In the genomic region with DNA sequence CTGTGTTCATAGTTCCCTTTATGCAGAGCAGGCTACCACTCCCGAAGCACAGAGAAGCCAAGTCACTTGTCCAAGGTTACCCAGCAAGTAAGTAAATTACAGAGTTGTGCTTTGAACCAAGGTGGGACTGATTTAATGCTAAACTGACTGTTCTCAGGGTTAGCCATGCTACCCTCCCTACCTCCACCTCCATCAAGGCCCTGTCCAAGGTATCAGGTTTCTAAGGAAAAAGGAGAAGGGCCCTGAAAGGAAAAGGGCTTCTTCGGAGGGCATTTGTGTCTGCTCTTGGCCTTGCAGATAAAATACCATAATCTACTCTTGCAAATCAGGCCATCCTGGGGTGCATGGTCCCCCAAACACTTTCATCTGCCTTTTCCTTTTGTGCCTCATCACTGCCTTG, we compare ENCODE assay signal across 29 cellular contexts. TPM values are rescaled to one million over a fixed set of nuclear protein-coding genes. Genes with fewer than 3 reads are reported as not detected.
"Had no signal": no experiment of that assay in that cellular context is flagged by ENCODE, and none has a peak within 500 bp of the region (broad histone marks: within the 10 kb centered on the region; RNA-seq: fewer than 3 reads in every experiment).

No MANE protein-coding gene starts in this region.

- DNase-seq: dermis blood vessel endothelial cell; dorsolateral prefrontal cortex; effector CD4-positive, alpha-beta T cell; effector memory CD4-positive, alpha-beta T cell; erythroblast; esophagus squamous epithelium; foreskin fibroblast; foreskin melanocyte; gastrocnemius medialis; glutamatergic neuron; head of caudate nucleus; heart right ventricle; hippocampal formation; immature natural killer cell; islet precursor cell; kidney; kidney glomerular epithelial cell; left lung; left ventricle myocardium superior; lower lobe of right lung; mesenchymal stem cell; mucosa of descending colon; naive B cell; naive thymus-derived CD8-positive, alpha-beta T cell had no signal

- H3K27ac ChIP-seq: coronary artery, dorsolateral prefrontal cortex, epithelial cell of prostate, esophagus squamous epithelium, gastrocnemius medialis, heart right ventricle, left lung, lower lobe of right lung had no signal

- H3K4me3 ChIP-seq: coronary artery, dorsolateral prefrontal cortex, esophagus squamous epithelium, gastrocnemius medialis, heart right ventricle, left lung, lower lobe of right lung, mucosa of descending colon had no signal

- H3K4me1 Mint-ChIP-seq: immature natural killer cell, naive B cell had no signal

- H3K27me3 ChIP-seq: dorsolateral prefrontal cortex, gastrocnemius medialis, heart right ventricle, left lung had no signal

- H3K4me3 Mint-ChIP-seq: immature natural killer cell; mesothelial cell of epicardium; naive B cell; naive thymus-derived CD8-positive, alpha-beta T cell had no signal

- H3K9me3 ChIP-seq: gastrocnemius medialis, lower lobe of right lung had no signal

- H3K36me3 Mint-ChIP-seq: immature natural killer cell, mesothelial cell of epicardium, naive B cell had no signal

- ATAC-seq: esophagus mucosa; gastrocnemius medialis; heart right ventricle; left lung; left ventricle myocardium superior; lower lobe of right lung; mucosa of descending colon; naive thymus-derived CD8-positive, alpha-beta T cell had no signal

- H3K36me3 ChIP-seq: esophagus squamous epithelium, gastrocnemius medialis, heart right ventricle, left lung, lower lobe of right lung had no signal

- H3K27ac Mint-ChIP-seq: immature natural killer cell; mesothelial cell of epicardium; naive B cell; naive thymus-derived CD8-positive, alpha-beta T cell had no signal

RNA-seq across cellular contexts. Expression of a gene that starts 10.5 kb away (rescaled TPM):
- total RNA-seq: myocyte had no signal
- polyA plus RNA-seq: immature natural killer cell; naive thymus-derived CD8-positive, alpha-beta T cell had no signal
